10 cellular contexts compared by ENCODE assay signal in genomic region chr13:77430377-77430951, GRCh38.
DNase-seq lines count a peak whose midpoint lies in the region; ATAC-seq and TF ChIP-seq lines count a peak whose summit lies in the region.
"Had no signal": no experiment of that assay in that cellular context is flagged by ENCODE, and none has a peak within 500 bp of the region (broad histone marks: within the 10 kb centered on the region; RNA-seq: fewer than 3 reads in every experiment).

No MANE protein-coding gene starts in this region.

- ATAC-seq in GM19023 (IDR thresholded peaks at IDR 0.05; ENCODE audit: unreplicated experiment) (peak; percentile 42), GM21825 (IDR thresholded peaks at IDR 0.05; ENCODE audit: unreplicated experiment) (peak; percentile 32), HG03280 (IDR thresholded peaks at IDR 0.05; ENCODE audit: unreplicated experiment) (peak; percentile 41), psoas muscle (no peak)

- H3K9me3 ChIP-seq in psoas muscle, result no peaks in the 10 kb centered on the region
- H3K9me3 ChIP-seq in ascending aorta, result no peaks in the 10 kb centered on the region
- H3K9me3 ChIP-seq: colonic mucosa had no signal

- WGBS in psoas muscle, 3 donors, result 98% methylated on average over 2 of the region's 2 CpGs

- H3K36me3 ChIP-seq in psoas muscle (ENCODE audit: insufficient read depth in 1 of 2, low read depth in 1 of 2) (no peaks in the 10 kb centered on the region), ascending aorta (no peaks in the 10 kb centered on the region)
- H3K36me3 ChIP-seq: colonic mucosa had no signal

- DNase-seq in psoas muscle (no peak), NCI-H345 (lab: John Stamatoyannopoulos, UW) (no peak), ascending aorta (ENCODE audit: low spot score in 2 of 2) (no peak)
- DNase-seq in activated CD4-positive, alpha-beta T cell treated with anti-CD3 and anti-CD28 coated beads for 4 hours, result no peak
- DNase-seq: activated CD8-positive, alpha-beta memory T cell treated with anti-CD3 and anti-CD28 coated beads, Interleukin-2, amount 50 U/mL, for 4 hours; colonic mucosa; NCI-H2227 treated with DMSO at 0.1 percent for 48 hours had no signal

- H3K4me3 ChIP-seq in psoas muscle (no peak overlapping the region), ascending aorta (no peak overlapping the region)
- H3K4me3 ChIP-seq: colonic mucosa had no signal

- TF ChIP-seq CTCF in psoas muscle (IDR thresholded peaks at IDR 0.05), result no peak
- TF ChIP-seq CTCF in ascending aorta (IDR thresholded peaks at IDR 0.05), result no peak

- H3K4me1 ChIP-seq in psoas muscle, result no peaks in the 10 kb centered on the region
- H3K4me1 ChIP-seq in ascending aorta, result no peaks in the 10 kb centered on the region
- H3K4me1 ChIP-seq: colonic mucosa had no signal

- H3K27ac ChIP-seq in psoas muscle (no peak overlapping the region), ascending aorta (no peak overlapping the region)
- H3K27ac ChIP-seq: colonic mucosa had no signal

- H3K27me3 ChIP-seq in psoas muscle (ENCODE audit: insufficient read depth in 3 of 3, low read length in 2 of 3) (no peaks in the 10 kb centered on the region), ascending aorta (no peaks in the 10 kb centered on the region)
- H3K27me3 ChIP-seq: colonic mucosa had no signal

- intact Hi-C loops in psoas muscle (cut with DNase I), result no loop called here
- intact Hi-C loops in ascending aorta (cut with DNase I), result no loop called here

Comparison
In these comparisons a context has a peak if more than half of its experiments do, and no peak if none do; other contexts are left out.
1. ATAC-seq: peak in GM19023 (single experiment), GM21825 (single experiment) and HG03280 (single experiment); none in psoas muscle (0 of 4).